ENCODE assay signal across 21 cellular contexts in genomic region chr10:100355069-100355468, GRCh38. TPM values are rescaled to one million over a fixed set of nuclear protein-coding genes. Genes with fewer than 3 reads are reported as not detected.
DNase-seq lines count a peak whose midpoint lies in the region; ATAC-seq, FAIRE-seq and TF ChIP-seq lines count a peak whose summit lies in the region.
"Had no signal": no experiment of that assay in that cellular context is flagged by ENCODE, and none has a peak within 500 bp of the region (broad histone marks: within the 10 kb centered on the region; RNA-seq: fewer than 3 reads in every experiment).

No MANE protein-coding gene starts in this region.

- TF ChIP-seq EP300 in HepG2 (IDR thresholded peaks at IDR 0.05; ENCODE audit: low read depth in 2 of 2, low read length in 2 of 2), result no peak
- no peak for TF ChIP-seq EP300 in HepG2 (CRISPR knock-in tag; IDR thresholded peaks at IDR 0.05; ENCODE audit: borderline replicate concordance)

- H3K4me3 ChIP-seq in HepG2 (replicated peaks in 1 of 3; ENCODE audit: insufficient read depth in 1 of 3, low read depth in 2 of 3, low read length in 3 of 3), result no peak overlapping the region
- no peak overlapping the region for H3K4me3 ChIP-seq in right lobe of liver
- H3K4me3 ChIP-seq in RWPE2 (ENCODE audit: severe bottlenecking), result no peak overlapping the region
- no peak overlapping the region for H3K4me3 ChIP-seq in hepatocyte
- no peak overlapping the region for H3K4me3 ChIP-seq in smooth muscle cell

- no peak overlapping the region for H3K27ac ChIP-seq in HepG2 (ENCODE audit: extremely low read length, insufficient read depth, low read length)
- H3K27ac ChIP-seq in right lobe of liver, result no peak overlapping the region
- H3K27ac ChIP-seq in RWPE2 (ENCODE audit: poor library complexity, severe bottlenecking), result peak overlapping the region; percentile 91
- H3K27ac ChIP-seq in hepatocyte, result peak overlapping the region; percentile 58
- H3K27ac ChIP-seq in smooth muscle cell (ENCODE audit: low read depth), result peak overlapping the region; percentile 16

- no peaks in the 10 kb centered on the region for H3K9me2 ChIP-seq in hepatocyte (replicated peaks; ENCODE audit: insufficient read depth)

- intact Hi-C loops in HepG2 (cut with micrococcal nuclease; ENCODE audit: unreplicated experiment), result no loop called here
- intact Hi-C loops in right lobe of liver (cut with DNase I), result no loop called here

- no peak for FAIRE-seq in HepG2 (lab: Jason Lieb, UNC)
- FAIRE-seq: H1 had no signal

- H3K4me1 ChIP-seq in HepG2 (ENCODE audit: insufficient read depth, low read length) (peaks cover 100% of the 10 kb centered on the region), right lobe of liver (peaks cover 0 to 37% (median 16%) of the 10 kb centered on the region in 4 donors), RWPE2 (ENCODE audit: insufficient read depth, poor library complexity, severe bottlenecking) (peaks cover 56% of the 10 kb centered on the region), hepatocyte (ENCODE audit: insufficient read depth) (peaks cover 65% of the 10 kb centered on the region), smooth muscle cell (ENCODE audit: low read depth) (peaks cover 12% of the 10 kb centered on the region)

- BruUV-seq in HepG2 (replicated peaks; lab: Mats Ljungman, UMichigan), result no TSS peak

- H4K20me1 ChIP-seq in HepG2 (ENCODE audit: insufficient read depth, low read length), result peaks cover 91% of the 10 kb centered on the region
- H4K20me1 ChIP-seq in hepatocyte (ENCODE audit: insufficient read depth, poor library complexity, severe bottlenecking), result peaks cover 54% of the 10 kb centered on the region
- H4K20me1 ChIP-seq in smooth muscle cell (ENCODE audit: low read depth), result peaks cover 96% of the 10 kb centered on the region

- H3K4me2 ChIP-seq in HepG2 (ENCODE audit: low read depth, low read length) (peak overlapping the region; percentile 53), hepatocyte (no peak overlapping the region), smooth muscle cell (no peak overlapping the region)

- TF ChIP-seq POLR2A in HepG2 (IDR thresholded peaks at IDR 0.05; ENCODE audit: insufficient read depth in 1 of 2, low read depth in 2 of 2, low read length in 2 of 2) (no peak), right lobe of liver (IDR thresholded peaks at IDR 0.05) (no peak)

- H3K79me2 ChIP-seq in HepG2 (ENCODE audit: insufficient read depth, low read length) (peaks cover 72% of the 10 kb centered on the region), hepatocyte (peaks cover 55% of the 10 kb centered on the region), smooth muscle cell (ENCODE audit: low read depth) (peaks cover 55% of the 10 kb centered on the region)

- H2AFZ ChIP-seq in HepG2 (ENCODE audit: low read length), result no peak overlapping the region
- no peak overlapping the region for H2AFZ ChIP-seq in hepatocyte
- H2AFZ ChIP-seq in smooth muscle cell (ENCODE audit: low read depth), result no peak overlapping the region

- no peak overlapping the region for H3K9ac ChIP-seq in HepG2 (ENCODE audit: insufficient read depth, low read depth, low read length)
- H3K9ac ChIP-seq in smooth muscle cell (ENCODE audit: low read depth), result no peak overlapping the region

- no peak for TF ChIP-seq RAD21 in HepG2 (CRISPR knock-in tag; IDR thresholded peaks at IDR 0.05)

- DNase-seq in HepG2 (ENCODE audit: low spot score), result no peak
- DNase-seq in right lobe of liver, result no peak
- DNase-seq in RWPE2 (ENCODE audit: low spot score), result no peak
- no peak for DNase-seq in hepatocyte (ENCODE audit: low spot score)
- no peak for DNase-seq in smooth muscle cell (lab: John Stamatoyannopoulos, UW; ENCODE audit: unreplicated experiment)
- DNase-seq in T1000 (lab: John Stamatoyannopoulos, UW), result no peak
- DNase-seq in HK-2 (ENCODE audit: unreplicated experiment), result no peak
- no peak for DNase-seq in DMS153 (lab: John Stamatoyannopoulos, UW)
- DNase-seq: BE2C; CD4-positive, alpha-beta memory T cell; HFFc6; Kasumi-1; MV-4-11; NCI-H1436; NCI-H2081 treated with DMSO at 0.1 percent for 48 hours; NCI-H2227 treated with DMSO at 0.1 percent for 48 hours; NCI-H526; NK-92 treated with Interleukin-12 subunit alpha and Interleukin-12 subunit beta, amount 100 ng/mL, for 24 hours; OCI-M1 had no signal

- H3K9me3 ChIP-seq in HepG2 (ENCODE audit: low read length) (no peaks in the 10 kb centered on the region), right lobe of liver (no peaks in the 10 kb centered on the region), RWPE2 (ENCODE audit: severe bottlenecking) (no peaks in the 10 kb centered on the region), hepatocyte (ENCODE audit: low read depth) (no peaks in the 10 kb centered on the region), smooth muscle cell (replicated peaks; ENCODE audit: low read depth) (no peaks in the 10 kb centered on the region)
- H3K9me3 ChIP-seq: BE2C had no signal

- WGBS in HepG2 (ENCODE audit: low lambda C conversion rate), result 92% methylated on average over 5 of the region's 5 CpGs
- 86% methylated on average over 5 of the region's 5 CpGs for WGBS in right lobe of liver (ENCODE audit: insufficient coverage, low coverage, low lambda C conversion rate, missing lambda C conversion rate)
- 81% methylated on average over 5 of the region's 5 CpGs for WGBS in hepatocyte (ENCODE audit: low lambda C conversion rate, missing lambda C conversion rate)
- 90% methylated on average over 5 of the region's 5 CpGs for WGBS in smooth muscle cell (ENCODE audit: low lambda C conversion rate)

- TF ChIP-seq CTCF in HepG2 (CRISPR knock-in tag; IDR thresholded peaks at IDR 0.05) (no peak), right lobe of liver (IDR thresholded peaks at IDR 0.05) (no peak), RWPE2 (IDR thresholded peaks at IDR 0.05; ENCODE audit: poor library complexity, severe bottlenecking) (no peak), hepatocyte (IDR thresholded peaks at IDR 0.05; ENCODE audit: poor library complexity) (no peak), smooth muscle cell (IDR thresholded peaks at IDR 0.05; ENCODE audit: borderline replicate concordance, insufficient read depth, poor library complexity, severe bottlenecking) (no peak)

- H3K27me3 ChIP-seq in HepG2 (ENCODE audit: control insufficient read depth in 1 of 2, insufficient read depth in 2 of 2, low read length in 2 of 2), result no peaks in the 10 kb centered on the region
- no peaks in the 10 kb centered on the region for H3K27me3 ChIP-seq in right lobe of liver
- H3K27me3 ChIP-seq in RWPE2 (ENCODE audit: insufficient read depth, poor library complexity, severe bottlenecking), result no peaks in the 10 kb centered on the region
- no peaks in the 10 kb centered on the region for H3K27me3 ChIP-seq in hepatocyte
- no peaks in the 10 kb centered on the region for H3K27me3 ChIP-seq in smooth muscle cell (ENCODE audit: low read depth)
- H3K27me3 ChIP-seq: BE2C had no signal

- H3K36me3 ChIP-seq in HepG2 (replicated peaks in 1 of 2; ENCODE audit: control insufficient read depth in 1 of 2, insufficient read depth in 2 of 2, low read length in 2 of 2) (peaks cover 30 to 77% of the 10 kb centered on the region in 2 experiments), right lobe of liver (peaks cover 0 to 56% (median 4%) of the 10 kb centered on the region in 4 donors), RWPE2 (ENCODE audit: low read depth) (peaks cover 100% of the 10 kb centered on the region), hepatocyte (replicated peaks; ENCODE audit: insufficient read depth, low read depth) (peaks cover 5% of the 10 kb centered on the region), smooth muscle cell (ENCODE audit: low read depth) (peaks cover 22% of the 10 kb centered on the region)

- ATAC-seq in HepG2 (no peak), right lobe of liver (no peak), RWPE2 (ENCODE audit: low read depth) (no peak)

- peaks cover 75% of the 10 kb centered on the region for H3F3A ChIP-seq in smooth muscle cell (ENCODE audit: low read depth)

- in situ Hi-C loops in HepG2 (cut with HindIII; ENCODE audit: extremely low pct_ligation_motif_present, low pct_unique_long_range_greater_than_20kb), result no loop called here

- CTCF ChIA-PET in HepG2 (lab: Yijun Ruan, JAX; ENCODE audit: low intra/inter-chr PET ratio, low total read pairs), result no interaction called here

- POLR2A ChIA-PET in HepG2 (lab: Yijun Ruan, JAX), result interaction anchor here (1.0 to 2.1 kb wide), 3 partner anchors 9 to 18 kb away, joined by 3 to 10 read pairs (median 6); no protein-coding TSS in a partner anchor

RNA-seq across cellular contexts. Expression of gene SCD, which starts 8.0 kb away (rescaled TPM):
- 338 and 492 TPM in 2 replicates for total RNA-seq in HepG2 (2016; rRNA removed; fragmentation: Illumina TruSeq; extraction: Trizol)
- 31.9 and 37.2 TPM in 2 replicates for total RNA-seq in HepG2 (2016; cell fraction: cytosol; rRNA removed; fragmentation: Illumina TruSeq; extraction: Trizol; ENCODE audit: low read depth)
- 303 and 473 TPM in 2 replicates for total RNA-seq in HepG2 (2016; cell fraction: insoluble cytoplasmic fraction; rRNA removed; fragmentation: Illumina TruSeq; extraction: Trizol)
- 175 and 195 TPM in 2 replicates for total RNA-seq in HepG2 (2016; cell fraction: membrane; rRNA removed; fragmentation: Illumina TruSeq; extraction: Trizol)
- total RNA-seq in HepG2 (2016; cell fraction: nucleus; rRNA removed; fragmentation: Illumina TruSeq; extraction: Trizol), result 532 and 631 TPM in 2 replicates
- polyA plus RNA-seq in HepG2 (2011; rRNA removed), result 512 and 596 TPM in 2 replicates
- 368 and 565 TPM in 2 replicates for polyA plus RNA-seq in HepG2 (2011; cell fraction: cytosol; rRNA removed)
- 147 and 228 TPM in 2 replicates for polyA plus RNA-seq in HepG2 (2011; cell fraction: nucleus; rRNA removed)
- 585 and 769 TPM in 2 replicates for polyA plus RNA-seq in HepG2 (2012)
- 36.1 and 38.4 TPM in 2 replicates for polyA plus RNA-seq in HepG2 (2016; cell fraction: cytosol; fragmentation: Illumina TruSeq; extraction: Trizol; ENCODE audit: low read depth)
- 315 and 357 TPM in 2 replicates for polyA plus RNA-seq in HepG2 (2016; cell fraction: insoluble cytoplasmic fraction; fragmentation: Illumina TruSeq; extraction: Trizol; ENCODE audit: low read depth)
- 107 and 124 TPM in 2 replicates for polyA plus RNA-seq in HepG2 (2016; cell fraction: membrane; fragmentation: Illumina TruSeq; extraction: Trizol; ENCODE audit: low read depth)
- 708 and 740 TPM in 2 replicates for polyA plus RNA-seq in HepG2 (2016; cell fraction: nucleus; fragmentation: Illumina TruSeq; extraction: Trizol; ENCODE audit: insufficient read depth, low read depth)
- 748 and 1,007 TPM in 2 replicates for polyA minus RNA-seq in HepG2 (2011; rRNA and poly(A)+ RNA removed; ENCODE audit: low replicate concordance)
- 527 and 633 TPM in 2 replicates for polyA minus RNA-seq in HepG2 (2011; cell fraction: cytosol; rRNA and poly(A)+ RNA removed)
- polyA minus RNA-seq in HepG2 (2011; cell fraction: nucleus; rRNA and poly(A)+ RNA removed), result 165 and 293 TPM in 2 replicates
- 100 to 1,000 TPM in 4 of 6 experiments, 10 to 100 TPM in 2; 38.3 to 599 (median 220) TPM for total RNA-seq in right lobe of liver
- 589 and 622 TPM in 2 replicates for total RNA-seq in hepatocyte
- polyA plus RNA-seq in hepatocyte, result 213 and 282 TPM in 2 replicates
- total RNA-seq in smooth muscle cell, result 306 and 316 TPM in 2 replicates
- polyA plus RNA-seq in smooth muscle cell, result 157 and 183 TPM in 2 replicates

RNA-seq across cellular contexts. Expression of gene PKD2L1, which starts 25.0 kb away (rescaled TPM):
- total RNA-seq in HepG2 (2016; rRNA removed; fragmentation: Illumina TruSeq; extraction: Trizol) (0.07 and 0.31 TPM in 2 replicates), right lobe of liver (under 1 TPM in 3 of 6 experiments, not detected in 3; 0.12 to 0.26 (median 0.22) TPM), hepatocyte (0.10 TPM in 1 of 2 replicates, not detected in the other), smooth muscle cell (not detected in 2 replicates)
- total RNA-seq in HepG2 (2016; cell fraction: cytosol; rRNA removed; fragmentation: Illumina TruSeq; extraction: Trizol; ENCODE audit: low read depth), result not detected in 2 replicates
- 0.07 and 0.30 TPM in 2 replicates for total RNA-seq in HepG2 (2016; cell fraction: insoluble cytoplasmic fraction; rRNA removed; fragmentation: Illumina TruSeq; extraction: Trizol)
- total RNA-seq in HepG2 (2016; cell fraction: membrane; rRNA removed; fragmentation: Illumina TruSeq; extraction: Trizol), result not detected in 2 replicates
- total RNA-seq in HepG2 (2016; cell fraction: nucleus; rRNA removed; fragmentation: Illumina TruSeq; extraction: Trizol), result not detected in 2 replicates
- polyA plus RNA-seq in HepG2 (2011; rRNA removed) (0.15 and 0.27 TPM in 2 replicates), hepatocyte (0.88 and 1.9 TPM in 2 replicates), smooth muscle cell (not detected in 2 replicates)
- 0.15 and 0.21 TPM in 2 replicates for polyA plus RNA-seq in HepG2 (2011; cell fraction: cytosol; rRNA removed)
- 0.61 and 0.90 TPM in 2 replicates for polyA plus RNA-seq in HepG2 (2011; cell fraction: nucleus; rRNA removed)
- 0.16 and 0.55 TPM in 2 replicates for polyA plus RNA-seq in HepG2 (2012)
- not detected in 2 replicates for polyA plus RNA-seq in HepG2 (2016; cell fraction: cytosol; fragmentation: Illumina TruSeq; extraction: Trizol; ENCODE audit: low read depth)
- 0.33 TPM in 1 of 2 replicates, not detected in the other for polyA plus RNA-seq in HepG2 (2016; cell fraction: insoluble cytoplasmic fraction; fragmentation: Illumina TruSeq; extraction: Trizol; ENCODE audit: low read depth)
- polyA plus RNA-seq in HepG2 (2016; cell fraction: membrane; fragmentation: Illumina TruSeq; extraction: Trizol; ENCODE audit: low read depth), result not detected in 2 replicates
- polyA plus RNA-seq in HepG2 (2016; cell fraction: nucleus; fragmentation: Illumina TruSeq; extraction: Trizol; ENCODE audit: insufficient read depth, low read depth), result 0.21 TPM in 1 of 2 replicates, not detected in the other
- polyA minus RNA-seq in HepG2 (2011; rRNA and poly(A)+ RNA removed; ENCODE audit: low replicate concordance), result 0.26 and 0.72 TPM in 2 replicates
- polyA minus RNA-seq in HepG2 (2011; cell fraction: cytosol; rRNA and poly(A)+ RNA removed), result not detected in 2 replicates
- not detected in 2 replicates for polyA minus RNA-seq in HepG2 (2011; cell fraction: nucleus; rRNA and poly(A)+ RNA removed)
- total RNA-seq: CD4-positive, alpha-beta memory T cell; HFFc6 had no signal
- polyA plus RNA-seq: AG04450; CD4-positive, alpha-beta memory T cell had no signal

Comparison
In these comparisons a context has a peak if more than half of its experiments do, and no peak if none do; other contexts are left out.
1. H3K27ac ChIP-seq: peak in RWPE2 (single experiment), hepatocyte (single experiment) and smooth muscle cell (single experiment); none in HepG2 (single experiment) and right lobe of liver (0 of 3).